In genomic region chr15:65286704-65287514, GRCh38 we compare ENCODE assay signal across 8 cellular contexts. TPM values are rescaled to one million over a fixed set of nuclear protein-coding genes. Genes with fewer than 3 reads are reported as not detected.
DNase-seq lines count a peak whose midpoint lies in the region; ATAC-seq, FAIRE-seq and TF ChIP-seq lines count a peak whose summit lies in the region.

A gene with protein sequence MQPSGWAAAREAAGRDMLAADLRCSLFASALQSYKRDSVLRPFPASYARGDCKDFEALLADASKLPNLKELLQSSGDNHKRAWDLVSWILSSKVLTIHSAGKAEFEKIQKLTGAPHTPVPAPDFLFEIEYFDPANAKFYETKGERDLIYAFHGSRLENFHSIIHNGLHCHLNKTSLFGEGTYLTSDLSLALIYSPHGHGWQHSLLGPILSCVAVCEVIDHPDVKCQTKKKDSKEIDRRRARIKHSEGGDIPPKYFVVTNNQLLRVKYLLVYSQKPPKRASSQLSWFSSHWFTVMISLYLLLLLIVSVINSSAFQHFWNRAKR (minus strand): TSS chr15:65286883. CDS start chr15:65286426, 457 bp downstream.

- DNase-seq in DMS114 treated with DMSO at 0.1 percent for 48 hours (lab: John Stamatoyannopoulos, UW; ENCODE audit: unreplicated experiment) (peak; percentile 92), HuH-7 (ENCODE audit: low spot score) (peak; percentile 90), endothelial cell of umbilical vein (ENCODE audit: low read depth, low spot score) (peak; percentile 85), mucosa of descending colon (peak; percentile 92 to 97 (median 97))
- DNase-seq in activated CD8-positive, alpha-beta memory T cell treated with anti-CD3 and anti-CD28 coated beads, Interleukin-2, amount 50 U/mL, for 4 hours, result peak; percentile 93
- peak; percentile 89 for DNase-seq in stimulated activated CD8-positive, alpha-beta memory T cell treated with anti-CD3 and anti-CD28 coated beads, Interleukin-4, amount 100 ng/mL, for 24 hours (ENCODE audit: low read depth)

- H3K9ac ChIP-seq in OCI-LY1 (ENCODE audit: low read length) (peak within 1 kb of the TSS; percentile 81), endothelial cell of umbilical vein (replicated peaks; ENCODE audit: extremely low read depth, insufficient read depth, low read length) (peak within 1 kb of the TSS; percentile 73)

- H4K20me1 ChIP-seq in OCI-LY1 (ENCODE audit: insufficient read depth, low read length) (no peaks in the 10 kb centered on the region), endothelial cell of umbilical vein (replicated peaks; ENCODE audit: control insufficient read depth, extremely low read depth, insufficient read depth, low read length) (no peaks in the 10 kb centered on the region)

- no peaks in the 10 kb centered on the region for H3K9me2 ChIP-seq in OCI-LY1 (ENCODE audit: low read depth, low read length)

- H3K4me1 ChIP-seq in OCI-LY1 (ENCODE audit: insufficient read depth, low read length, severe bottlenecking) (peaks cover 20% of the 10 kb centered on the region), endothelial cell of umbilical vein (ENCODE audit: control insufficient read depth, extremely low read depth, insufficient read depth, low read length) (peaks cover 16% of the 10 kb centered on the region), mucosa of descending colon (ENCODE audit: low read depth) (peaks cover 10% of the 10 kb centered on the region)

- H3F3A ChIP-seq in OCI-LY1 (ENCODE audit: insufficient read depth, low read length), result no peaks in the 10 kb centered on the region

- H3K4me2 ChIP-seq in OCI-LY1 (ENCODE audit: low read length) (peak within 1 kb of the TSS; percentile 97), endothelial cell of umbilical vein (ENCODE audit: insufficient read depth, low read length) (peak within 1 kb of the TSS; percentile 65)

- H3K9me3 ChIP-seq in OCI-LY1 (ENCODE audit: low read length) (no peaks in the 10 kb centered on the region), endothelial cell of umbilical vein (replicated peaks; ENCODE audit: control insufficient read depth, insufficient read depth, low read length) (no peaks in the 10 kb centered on the region), mucosa of descending colon (no peaks in the 10 kb centered on the region)

- no peak within 1 kb of the TSS for H2AFZ ChIP-seq in OCI-LY1 (ENCODE audit: low read length)
- peak within 1 kb of the TSS; percentile 90 for H2AFZ ChIP-seq in endothelial cell of umbilical vein (ENCODE audit: low read depth, low read length)

- no peaks in the 10 kb centered on the region for H3K79me2 ChIP-seq in OCI-LY1 (ENCODE audit: insufficient read depth, low read length)
- no peaks in the 10 kb centered on the region for H3K79me2 ChIP-seq in endothelial cell of umbilical vein (ENCODE audit: control insufficient read depth, insufficient read depth, low read length)

- POLR2A ChIA-PET in endothelial cell of umbilical vein (lab: Charles Lee), result interaction anchor here (0.7 to 2.3 kb wide), 5 partner anchors 11 to 101 kb away, joined by 3 to 19 read pairs (median 4); partner anchors contain the start of genes CLPX and RNU5B-1

- peak; percentile 71 for TF ChIP-seq POLR2A in endothelial cell of umbilical vein (IDR thresholded peaks at IDR 0.05; ENCODE audit: low read depth, low read length)

- H3K27me3 ChIP-seq in OCI-LY1 (ENCODE audit: insufficient read depth, low read length) (no peaks in the 10 kb centered on the region), endothelial cell of umbilical vein (ENCODE audit: control insufficient read depth in 2 of 2, insufficient read depth in 2 of 2, low read length in 2 of 2) (peaks cover 2% of the 10 kb centered on the region in 2 experiments)

- H3K4me3 ChIP-seq in OCI-LY1 (ENCODE audit: low read depth, low read length, poor library complexity, severe bottlenecking) (peak within 1 kb of the TSS; percentile 74), endothelial cell of umbilical vein (replicated peaks in 1 of 3; ENCODE audit: insufficient read depth in 1 of 3, low read depth in 1 of 3, low read length in 3 of 3) (peak within 1 kb of the TSS; percentile 65 to 75 (median 67)), mucosa of descending colon (peak within 1 kb of the TSS; percentile 61)

- FAIRE-seq in endothelial cell of umbilical vein (lab: Jason Lieb, UNC), result peak; percentile 85

- ATAC-seq in GM21526 (IDR thresholded peaks at IDR 0.05; ENCODE audit: low FRiP score, unreplicated experiment) (peak; percentile 80), mucosa of descending colon (peak; percentile 98)

- peak within 1 kb of the TSS; percentile 59 for H3K27ac ChIP-seq in OCI-LY1 (ENCODE audit: low read depth, low read length, poor library complexity, severe bottlenecking)
- peak within 1 kb of the TSS; percentile 40 for H3K27ac ChIP-seq in endothelial cell of umbilical vein (ENCODE audit: insufficient read depth, low read depth, low read length)

- CTCF ChIA-PET in endothelial cell of umbilical vein (lab: Charles Lee), result interaction anchor here (0.6 to 3.2 kb wide), 9 partner anchors 10 to 97 kb away, joined by 3 to 23 read pairs (median 4); partner anchors contain the start of gene RNU5B-1

- H3K36me3 ChIP-seq in OCI-LY1 (ENCODE audit: insufficient read depth, low read length) (no peaks in the 10 kb centered on the region), endothelial cell of umbilical vein (ENCODE audit: control insufficient read depth in 2 of 2, extremely low read depth in 1 of 2, insufficient read depth in 2 of 2, low read length in 2 of 2) (no peaks in the 10 kb centered on the region), mucosa of descending colon (ENCODE audit: low read depth) (no peaks in the 10 kb centered on the region)

- no peaks in the 10 kb centered on the region for H3K9me1 ChIP-seq in endothelial cell of umbilical vein (replicated peaks; ENCODE audit: control insufficient read depth, extremely low read depth, insufficient read depth, low read length)

- intact Hi-C loops in endothelial cell of umbilical vein (cut with micrococcal nuclease), result no loop called here
- intact Hi-C loops in mucosa of descending colon (cut with DNase I, micrococcal nuclease), result no loop called here

- no TSS peak for BruUV-seq in endothelial cell of umbilical vein (replicated peaks; lab: Mats Ljungman, UMichigan)

- no peak for TF ChIP-seq CTCF in OCI-LY1 (IDR thresholded peaks at IDR 0.05; ENCODE audit: low read length)
- TF ChIP-seq CTCF in endothelial cell of umbilical vein (IDR thresholded peaks at IDR 0.05; ENCODE audit: extremely low read depth in 1 of 2, insufficient read depth in 1 of 2, low read depth in 1 of 2, low read length in 2 of 2), result peak in 1 of 2 donors; percentile 11
- peak; percentile 73 for TF ChIP-seq CTCF in mucosa of descending colon (IDR thresholded peaks at IDR 0.05)

- dilution Hi-C loops in endothelial cell of umbilical vein (cut with MboI; ENCODE audit: extremely low pct_ligation_motif_present, low sequenced_read_pairs), result no loop called here

TF ChIP-seq in endothelial cell of umbilical vein, 7 proteins besides CTCF, POLR2A, EP300 and RAD21:
- TF ChIP-seq MYC (IDR thresholded peaks at IDR 0.05; ENCODE audit: low read depth, low read length) (peak; percentile 30), FOS (IDR thresholded peaks at IDR 0.05; ENCODE audit: borderline replicate concordance, insufficient read depth, low read length) (no peak), POLR2AphosphoS5 (IDR thresholded peaks at IDR 0.05; ENCODE audit: insufficient read depth, low read depth, low read length) (peak; percentile 84), JUN (IDR thresholded peaks at IDR 0.05; ENCODE audit: borderline replicate concordance, insufficient read depth, insufficient read length, low read depth) (no peak)
- TF ChIP-seq, protein P1, sequence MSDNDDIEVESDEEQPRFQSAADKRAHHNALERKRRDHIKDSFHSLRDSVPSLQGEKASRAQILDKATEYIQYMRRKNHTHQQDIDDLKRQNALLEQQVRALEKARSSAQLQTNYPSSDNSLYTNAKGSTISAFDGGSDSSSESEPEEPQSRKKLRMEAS (IDR thresholded peaks at IDR 0.05; ENCODE audit: insufficient read depth, insufficient read length), result peak; percentile 30
TF ChIP-seq in endothelial cell of umbilical vein: peak in this region for 3.

RNA-seq across cellular contexts. Expression of the gene that starts here (rescaled TPM):
- total RNA-seq in endothelial cell of umbilical vein (6.0 and 6.3 TPM in 2 replicates), mucosa of descending colon (10 to 100 TPM in 2 of 3 donors, 1 to 10 TPM in 1; 9.6 to 12.4 (median 12.1) TPM)
- 3.9 and 4.4 TPM in 2 replicates for polyA plus RNA-seq in endothelial cell of umbilical vein
- polyA plus RNA-seq in endothelial cell of umbilical vein (2011; cell fraction: cytosol; rRNA removed), result 4.8 and 5.6 TPM in 2 replicates
- polyA plus RNA-seq in endothelial cell of umbilical vein (2011; cell fraction: nucleus; rRNA removed), result 3.7 and 4.6 TPM in 2 replicates
- 4.8 and 5.4 TPM in 2 replicates for polyA plus RNA-seq in endothelial cell of umbilical vein (2012)
- 3.5 and 4.1 TPM in 2 replicates for polyA minus RNA-seq in endothelial cell of umbilical vein
- polyA minus RNA-seq in endothelial cell of umbilical vein (2011; cell fraction: cytosol; rRNA and poly(A)+ RNA removed), result 12.3 TPM
- polyA minus RNA-seq in endothelial cell of umbilical vein (2011; cell fraction: nucleus; rRNA and poly(A)+ RNA removed), result 1.1 and 1.8 TPM in 2 replicates

Comparison
In these comparisons a context has a peak if more than half of its experiments do, and no peak if none do; other contexts are left out.
1. Peak in every context shown above with its lines: DNase-seq, ATAC-seq, H3K4me3 ChIP-seq and H3K27ac ChIP-seq.